ENCODE assay signal across 30 cellular contexts in the genomic region with DNA sequence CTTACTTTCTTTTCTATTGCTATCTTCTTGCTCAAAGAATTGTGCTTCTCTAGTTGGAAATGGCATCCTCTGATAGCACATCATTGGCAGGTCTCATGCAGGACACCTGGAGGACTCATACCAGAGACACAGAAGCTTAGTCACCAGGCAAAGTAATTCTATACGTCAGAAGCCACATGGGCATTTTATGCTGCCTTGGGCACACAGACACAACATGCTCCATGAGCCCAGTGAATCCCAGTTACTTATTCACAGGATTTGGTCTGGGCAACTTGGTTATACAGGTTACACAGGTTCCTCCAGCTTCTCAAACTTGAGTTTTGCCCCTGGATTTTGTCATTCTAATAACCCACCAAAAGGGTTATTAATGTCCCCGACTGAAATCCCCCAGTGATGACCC. TPM values are rescaled to one million over a fixed set of nuclear protein-coding genes. Genes with fewer than 3 reads are reported as not detected.
DNase-seq lines count a peak whose midpoint lies in the region; ATAC-seq and TF ChIP-seq lines count a peak whose summit lies in the region.
"Had no signal": no experiment of that assay in that cellular context is flagged by ENCODE, and none has a peak within 500 bp of the region (broad histone marks: within the 10 kb centered on the region; RNA-seq: fewer than 3 reads in every experiment).

No MANE protein-coding gene starts in this region.

- H3K9ac ChIP-seq in mammary epithelial cell (ENCODE audit: insufficient read depth, low read length), result no peak overlapping the region

- in situ Hi-C loops in mammary epithelial cell (cut with MboI; ENCODE audit: low sequenced_read_pairs in 2 of 2), result no loop called here

- H4K20me1 ChIP-seq in mammary epithelial cell (ENCODE audit: insufficient read depth, low read length), result no peaks in the 10 kb centered on the region

- intact Hi-C loops in Calu3 (cut with micrococcal nuclease; ENCODE audit: unreplicated experiment), result no loop called here
- intact Hi-C loops in mammary epithelial cell (cut with micrococcal nuclease), result no loop called here
- intact Hi-C loops in CD14-positive monocyte (cut with micrococcal nuclease), result no loop called here

- H3K9me3 Mint-ChIP-seq in Calu3 (ENCODE audit: low read depth, unreplicated experiment) (no peaks in the 10 kb centered on the region), CD14-positive monocyte (no peaks in the 10 kb centered on the region)
- H3K9me3 Mint-ChIP-seq: activated naive CD4-positive, alpha-beta T cell treated with anti-CD3 and anti-CD28 coated beads, Interleukin-2, amount 10 ng/mL, durations not matched to agents 7 days and 5 days; activated T-cell treated with anti-CD3 and anti-CD28 coated beads, Interleukin-2, amount 50 U/mL, for 72 hours; naive thymus-derived CD8-positive, alpha-beta T cell had no signal

- no peaks in the 10 kb centered on the region for H3K27me3 ChIP-seq in mammary epithelial cell (ENCODE audit: insufficient read depth, low read length)
- H3K27me3 ChIP-seq: right atrium auricular region, SJSA1, tibial nerve had no signal

- H3K4me3 Mint-ChIP-seq in Calu3 (ENCODE audit: low read depth, unreplicated experiment) (peak overlapping the region; percentile 58), CD14-positive monocyte (no peak overlapping the region)
- H3K4me3 Mint-ChIP-seq: activated CD4-positive, alpha-beta T cell treated with anti-CD3 and anti-CD28 coated beads for 36 hours; activated naive CD4-positive, alpha-beta T cell treated with anti-CD3 and anti-CD28 coated beads, Interleukin-2, amount 10 ng/mL, durations not matched to agents 7 days and 5 days; activated T-cell treated with anti-CD3 and anti-CD28 coated beads, Interleukin-2, amount 50 U/mL, for 72 hours; B cell; naive thymus-derived CD8-positive, alpha-beta T cell had no signal

- H2AFZ ChIP-seq in mammary epithelial cell (ENCODE audit: low read depth, low read length), result no peak overlapping the region

- DNase-seq in Calu3 (peak; percentile 66), NCI-H510A (lab: John Stamatoyannopoulos, UW) (peak; percentile 28), mammary epithelial cell (peak; percentile 92), mucosa of gallbladder (ENCODE audit: low spot score) (peak; percentile 38), CD14-positive monocyte (ENCODE audit: low spot score) (no peak), NOMO-1 treated with dmso at 0.1 percent for 144 hours (lab: John Stamatoyannopoulos, UW; ENCODE audit: unreplicated experiment) (no peak)
- DNase-seq: activated CD4-positive, alpha-beta T cell treated with anti-CD3 and anti-CD28 coated beads for 36 hours; activated naive CD4-positive, alpha-beta T cell treated with anti-CD3 and anti-CD28 coated beads, Interleukin-2, amount 10 ng/mL, durations not matched to agents 7 days and 5 days; activated T-cell treated with anti-CD3 and anti-CD28 coated beads, Interleukin-2, amount 50 U/mL, for 72 hours; caudate nucleus; H7; islet precursor cell; mesenchymal stem cell; naive thymus-derived CD8-positive, alpha-beta T cell; NCI-H1436; NCI-H774; stimulated activated CD4-positive, alpha-beta T cell treated with anti-CD3 and anti-CD28 coated beads, Interleukin-4, amount 100 ng/mL, for 24 hours; stimulated activated naive CD8-positive, alpha-beta T cell treated with anti-CD3 and anti-CD28 coated beads, Interleukin-15, Interleukin-2, amounts not matched to agents 100 U/mL and 50 U/mL, for 24 hours had no signal

- peaks cover 7% of the 10 kb centered on the region for H3K79me2 ChIP-seq in mammary epithelial cell (ENCODE audit: insufficient read depth, low read length)

- peak overlapping the region; percentile 94 for H3K27ac ChIP-seq in mammary epithelial cell (ENCODE audit: insufficient read depth, low read depth, low read length)
- H3K27ac ChIP-seq: right atrium auricular region, SJSA1, tibial nerve had no signal

- BruUV-seq in Calu3 (replicated peaks; lab: Mats Ljungman, UMichigan), result no TSS peak
- no TSS peak for BruUV-seq in mammary epithelial cell (replicated peaks; lab: Mats Ljungman, UMichigan)

- H3K36me3 Mint-ChIP-seq in Calu3 (ENCODE audit: insufficient read depth, unreplicated experiment) (peaks cover 48% of the 10 kb centered on the region), CD14-positive monocyte (no peaks in the 10 kb centered on the region)
- H3K36me3 Mint-ChIP-seq: activated naive CD4-positive, alpha-beta T cell treated with anti-CD3 and anti-CD28 coated beads, Interleukin-2, amount 10 ng/mL, durations not matched to agents 7 days and 5 days; naive thymus-derived CD8-positive, alpha-beta T cell had no signal

- H3K4me3 ChIP-seq in mammary epithelial cell (replicated peaks in 1 of 3; ENCODE audit: insufficient read depth in 1 of 3, low read depth in 2 of 3, low read length in 3 of 3), result no peak overlapping the region
- H3K4me3 ChIP-seq: A549, right atrium auricular region, SJSA1, tibial nerve had no signal

- H3K4me2 ChIP-seq in mammary epithelial cell (ENCODE audit: insufficient read depth, low read depth, low read length), result no peak overlapping the region
- H3K4me2 ChIP-seq: A549 had no signal

- 50% methylated on average over 2 of the region's 2 CpGs for WGBS in mammary epithelial cell (ENCODE audit: low coverage, missing lambda C conversion rate)

- H3K9me3 ChIP-seq in mammary epithelial cell (replicated peaks; ENCODE audit: insufficient read depth, low read length), result no peaks in the 10 kb centered on the region
- H3K9me3 ChIP-seq: A549, right atrium auricular region, SJSA1, tibial nerve had no signal

- TF ChIP-seq CTCF in Calu3 (IDR thresholded peaks at IDR 0.05; ENCODE audit: unreplicated experiment), result no peak
- no peak for TF ChIP-seq CTCF in mammary epithelial cell (conservative IDR thresholded peaks at IDR 0.05 in 1 of 2, IDR thresholded peaks at IDR 0.05 in 1 of 2; ENCODE audit: extremely low read depth in 1 of 2, insufficient read depth in 1 of 2, low read depth in 1 of 2, low read length in 2 of 2)
- TF ChIP-seq CTCF in CD14-positive monocyte (IDR thresholded peaks at IDR 0.05), result no peak

- dilution Hi-C loops in mammary epithelial cell (cut with HindIII; ENCODE audit: low sequenced_read_pairs), result no loop called here

- H3K4me1 Mint-ChIP-seq in Calu3 (ENCODE audit: low read depth, unreplicated experiment), result peaks cover 57% of the 10 kb centered on the region
- no peaks in the 10 kb centered on the region for H3K4me1 Mint-ChIP-seq in CD14-positive monocyte
- H3K4me1 Mint-ChIP-seq: activated CD4-positive, alpha-beta T cell treated with anti-CD3 and anti-CD28 coated beads for 36 hours; activated naive CD4-positive, alpha-beta T cell treated with anti-CD3 and anti-CD28 coated beads, Interleukin-2, amount 10 ng/mL, durations not matched to agents 7 days and 5 days; naive thymus-derived CD8-positive, alpha-beta T cell had no signal

- ATAC-seq in HG03139 (IDR thresholded peaks at IDR 0.05; ENCODE audit: unreplicated experiment), result no peak
- no peak for ATAC-seq in GM18511 (IDR thresholded peaks at IDR 0.05; ENCODE audit: unreplicated experiment)
- ATAC-seq: A549; activated CD4-positive, alpha-beta T cell treated with anti-CD3 and anti-CD28 coated beads for 36 hours; activated T-cell treated with anti-CD3 and anti-CD28 coated beads, Interleukin-2, amount 50 U/mL, for 72 hours; naive thymus-derived CD8-positive, alpha-beta T cell; Panc1; stimulated activated naive CD8-positive, alpha-beta T cell treated with anti-CD3 and anti-CD28 coated beads, Interleukin-15, Interleukin-2, amounts not matched to agents 100 U/mL and 50 U/mL, for 24 hours had no signal

- H3K27me3 Mint-ChIP-seq in Calu3 (ENCODE audit: unreplicated experiment), result no peaks in the 10 kb centered on the region
- peaks cover 0 to 2% (median 0%) of the 10 kb centered on the region in 3 donors for H3K27me3 Mint-ChIP-seq in CD14-positive monocyte (ENCODE audit: low read depth in 3 of 3)
- H3K27me3 Mint-ChIP-seq: B cell had no signal

- peaks cover 75% of the 10 kb centered on the region for H3K4me1 ChIP-seq in mammary epithelial cell (ENCODE audit: insufficient read depth, low read length)
- H3K4me1 ChIP-seq: right atrium auricular region, tibial nerve had no signal

- peaks cover 1% of the 10 kb centered on the region for H3K36me3 ChIP-seq in mammary epithelial cell (ENCODE audit: insufficient read depth, low read length)
- H3K36me3 ChIP-seq: right atrium auricular region, SJSA1, tibial nerve had no signal

- CTCF ChIA-PET in Calu3 (lab: Charles Lee) (interaction anchor here (1.0 to 1.2 kb wide), 2 partner anchors 8 to 12 kb away, joined by 3 read pairs; no protein-coding TSS in a partner anchor), mammary epithelial cell (lab: Charles Lee; ENCODE audit: low non-redundant PET) (no interaction called here)

- peak overlapping the region; percentile 88 for H3K27ac Mint-ChIP-seq in Calu3 (ENCODE audit: unreplicated experiment)
- H3K27ac Mint-ChIP-seq in CD14-positive monocyte, result no peak overlapping the region
- H3K27ac Mint-ChIP-seq: activated CD4-positive, alpha-beta T cell treated with anti-CD3 and anti-CD28 coated beads for 36 hours; activated naive CD4-positive, alpha-beta T cell treated with anti-CD3 and anti-CD28 coated beads, Interleukin-2, amount 10 ng/mL, durations not matched to agents 7 days and 5 days; activated T-cell treated with anti-CD3 and anti-CD28 coated beads, Interleukin-2, amount 50 U/mL, for 72 hours; B cell; naive thymus-derived CD8-positive, alpha-beta T cell had no signal

RNA-seq across cellular contexts. Expression of a gene that starts 7.1 kb away (rescaled TPM):
- total RNA-seq in Calu3 (2022) (12.5 and 12.8 TPM in 2 replicates), mammary epithelial cell (10 to 100 TPM; 35.3 to 84.2 TPM), mucosa of gallbladder (20.1 TPM)
- polyA plus RNA-seq in mammary epithelial cell (6.2 TPM), CD14-positive monocyte (not detected)
- 6.8 TPM for polyA minus RNA-seq in mammary epithelial cell
- total RNA-seq: dermis microvascular lymphatic vessel endothelial cell; endothelial cell of umbilical vein; naive thymus-derived CD8-positive, alpha-beta T cell; osteocyte; right atrium auricular region; SJSA1; T-helper 1 cell treated with Interleukin-12 subunit alpha and Interleukin-12 subunit beta and Interleukin-4 antibody, amounts not matched to agents 30 ng/mL and 1 ng/mL, for 36 hours; tibial nerve had no signal
- polyA plus RNA-seq: endothelial cell of umbilical vein; naive thymus-derived CD8-positive, alpha-beta T cell had no signal

Comparison
In these comparisons a context has a peak if more than half of its experiments do, and no peak if none do; other contexts are left out.
1. DNase-seq: peak in Calu3 (single experiment), NCI-H510A (single experiment), mammary epithelial cell (single experiment) and mucosa of gallbladder (single experiment); none in CD14-positive monocyte (single experiment) and NOMO-1 treated with dmso at 0.1 percent for 144 hours (single experiment).